ENCODE assay signal across 1 cellular context in genomic region chr2:85551698-85552678, GRCh38.
TF ChIP-seq lines count a peak whose summit lies in the region.

No MANE protein-coding gene starts in this region.

TF ChIP-seq in HepG2, 621 proteins besides CTCF, POLR2A, EP300 and RAD21 (continued from another document):
- TF ChIP-seq REST (IDR thresholded peaks at IDR 0.05; ENCODE audit: borderline replicate concordance in 1 of 2, low read depth in 1 of 2, low read length in 2 of 2) (no peak), ZMYM4 (CRISPR knock-in tag; IDR thresholded peaks at IDR 0.05) (0 out of 2 replicates have a peak, but pooled peaks have one; percentile 13), BRD4 (CRISPR knock-in tag; IDR thresholded peaks at IDR 0.05) (no peak), ZC3H4 (CRISPR knock-in tag; IDR thresholded peaks at IDR 0.05; ENCODE audit: borderline replicate concordance) (no peak), ZFP62 (CRISPR knock-in tag; IDR thresholded peaks at IDR 0.05) (no peak), SMAD9 (CRISPR knock-in tag; IDR thresholded peaks at IDR 0.05) (no peak), CBX5 (CRISPR knock-in tag; IDR thresholded peaks at IDR 0.05; ENCODE audit: borderline replicate concordance) (no peak), CREM (IDR thresholded peaks at IDR 0.05) (no peak), CREM (CRISPR knock-in tag; IDR thresholded peaks at IDR 0.05) (no peak), HNF1B (CRISPR knock-in tag; IDR thresholded peaks at IDR 0.05) (0 out of 2 replicates have a peak, but pooled peaks have one; percentile 19), ARNT2 (CRISPR knock-in tag; IDR thresholded peaks at IDR 0.05; ENCODE audit: low read depth) (no peak; the same call in 1 of the 2 replicates), PHF8 (CRISPR knock-in tag; IDR thresholded peaks at IDR 0.05) (0 out of 2 replicates have a peak, but pooled peaks have one; percentile 22), ZNF264 (CRISPR knock-in tag; IDR thresholded peaks at IDR 0.05) (no peak), XRCC5 (optimal IDR thresholded peaks at IDR 0.05; ENCODE audit: low read length) (peak; percentile 83), TERF1 (CRISPR knock-in tag; IDR thresholded peaks at IDR 0.05) (no peak), ARNTL (CRISPR knock-in tag; IDR thresholded peaks at IDR 0.05) (no peak), PITX1 (CRISPR knock-in tag; IDR thresholded peaks at IDR 0.05) (no peak), ZNF160 (CRISPR knock-in tag; IDR thresholded peaks at IDR 0.05) (no peak), ZNF205 (CRISPR knock-in tag; IDR thresholded peaks at IDR 0.05) (0 out of 2 replicates have a peak, but pooled peaks have one; percentile 41), DDIT3 (CRISPR knock-in tag; IDR thresholded peaks at IDR 0.05) (no peak), ZNF124 (CRISPR knock-in tag; IDR thresholded peaks at IDR 0.05) (no peak; the same call in 1 of the 2 replicates), ZC3H13 (CRISPR knock-in tag; IDR thresholded peaks at IDR 0.05) (no peak; the same call in 1 of the 2 replicates), ZKSCAN8 (CRISPR knock-in tag; IDR thresholded peaks at IDR 0.05; ENCODE audit: borderline replicate concordance) (peak; percentile 62; the same call in 1 of the 2 replicates), ZNF17 (CRISPR knock-in tag; IDR thresholded peaks at IDR 0.05) (no peak), NBN (conservative IDR thresholded peaks at IDR 0.05) (no peak), NFYB (CRISPR knock-in tag; IDR thresholded peaks at IDR 0.05) (no peak), MEF2D (CRISPR knock-in tag; IDR thresholded peaks at IDR 0.05) (0 out of 2 replicates have a peak, but pooled peaks have one; percentile 17), BRF2 (CRISPR knock-in tag; IDR thresholded peaks at IDR 0.05) (no peak), TSC22D2 (CRISPR knock-in tag; IDR thresholded peaks at IDR 0.05; ENCODE audit: borderline replicate concordance) (no peak), NCOA1 (CRISPR knock-in tag; IDR thresholded peaks at IDR 0.05) (no peak), CCAR2 (optimal IDR thresholded peaks at IDR 0.05; ENCODE audit: low read depth, low read length) (no peak), ETV6 (CRISPR knock-in tag; conservative IDR thresholded peaks at IDR 0.05) (no peak), ZBTB8A (CRISPR knock-in tag; IDR thresholded peaks at IDR 0.05; ENCODE audit: borderline replicate concordance, low read depth) (no peak), FOXA3 (CRISPR knock-in tag; IDR thresholded peaks at IDR 0.05) (peak; percentile 72), PRDM4 (CRISPR knock-in tag; IDR thresholded peaks at IDR 0.05; ENCODE audit: borderline replicate concordance) (no peak)
TF ChIP-seq in HepG2: peak in this region for 95.
